In the genomic region with DNA sequence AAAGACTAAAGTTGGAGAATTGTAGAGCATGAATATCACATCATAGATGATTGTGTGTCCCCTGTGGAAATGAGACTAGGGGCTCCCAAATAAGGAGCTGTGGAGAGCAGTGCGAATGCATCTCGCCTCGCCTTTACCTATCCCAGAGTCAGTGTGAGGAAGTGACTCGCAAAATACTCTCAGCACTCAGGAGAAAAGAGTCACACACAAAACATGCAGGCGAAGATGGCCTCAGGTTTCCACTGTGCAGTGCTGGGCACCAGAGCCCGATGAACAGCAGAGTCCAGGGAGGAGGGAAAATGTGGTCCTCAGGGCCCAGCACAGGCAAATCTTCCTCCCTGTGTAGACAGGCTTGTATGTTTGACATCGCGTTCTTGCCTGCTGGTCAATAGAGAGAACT, we compare ENCODE assay signal across 12 cellular contexts.
DNase-seq lines count a peak whose midpoint lies in the region; ATAC-seq, FAIRE-seq and TF ChIP-seq lines count a peak whose summit lies in the region.
"Had no signal": no experiment of that assay in that cellular context is flagged by ENCODE, and none has a peak within 500 bp of the region (broad histone marks: within the 10 kb centered on the region; RNA-seq: fewer than 3 reads in every experiment).

No MANE protein-coding gene starts in this region.

- FAIRE-seq in kidney (lab: Jason Lieb, UNC), result no peak

- H3K36me3 ChIP-seq in kidney (ENCODE audit: control insufficient read depth in 1 of 2, insufficient read depth in 2 of 2, low read length in 2 of 2), result no peaks in the 10 kb centered on the region

- H3K27me3 Mint-ChIP-seq in activated T-cell treated with anti-CD3 and anti-CD28 coated beads, Interleukin-2, amount 50 U/mL, for 72 hours (ENCODE audit: low read depth), result peaks cover 27% of the 10 kb centered on the region
- H3K27me3 Mint-ChIP-seq in activated CD8-positive, alpha-beta T cell treated with anti-CD3 and anti-CD28 coated beads, Interleukin-2, amount 10 ng/mL, durations not matched to agents 7 days and 5 days (ENCODE audit: low read depth), result peaks cover 33% of the 10 kb centered on the region
- H3K27me3 Mint-ChIP-seq in stimulated activated naive B cell treated with anti-CD40 and anti-IgM and Interleukin-4, amounts not matched to agents 10 μg/mL and 1 μg/mL and 100 μg/mL, for 72 hours, result peaks cover 7 to 8% of the 10 kb centered on the region in 2 donors

- DNase-seq in activated T-cell treated with anti-CD3 and anti-CD28 coated beads, Interleukin-2, amount 50 U/mL, for 72 hours, result no peak
- no peak for DNase-seq in activated T-cell treated with anti-CD3 and anti-CD28 coated beads, Interleukin-2, amount 50 U/mL, for 48 hours
- no peak for DNase-seq in activated CD8-positive, alpha-beta T cell treated with anti-CD3 and anti-CD28 coated beads, Interleukin-2, amount 10 ng/mL, durations not matched to agents 7 days and 5 days
- DNase-seq in kidney (no peak), mucosa of gallbladder (ENCODE audit: low spot score) (no peak)
- DNase-seq in stimulated activated naive B cell treated with anti-CD40 and anti-IgM and Interleukin-4, amounts not matched to agents 10 μg/mL and 1 μg/mL and 100 μg/mL, for 72 hours, result no peak
- DNase-seq: activated CD8-positive, alpha-beta memory T cell treated with anti-CD3 and anti-CD28 coated beads, Interleukin-2, amount 50 U/mL, for 48 hours; foreskin fibroblast; midbrain; NCI-H1436 had no signal

- H3K9me3 ChIP-seq in kidney (ENCODE audit: control insufficient read depth in 1 of 2, low read length in 2 of 2), result no peaks in the 10 kb centered on the region

- H3K4me1 ChIP-seq in kidney (ENCODE audit: control insufficient read depth in 1 of 2, insufficient read depth in 1 of 2, low read depth in 1 of 2, low read length in 2 of 2), result peaks cover 0 to 5% of the 10 kb centered on the region in 2 donors

- H3K4me1 Mint-ChIP-seq in activated T-cell treated with anti-CD3 and anti-CD28 coated beads, Interleukin-2, amount 50 U/mL, for 72 hours (ENCODE audit: low read depth), result peaks cover 24% of the 10 kb centered on the region
- H3K4me1 Mint-ChIP-seq in activated CD8-positive, alpha-beta T cell treated with anti-CD3 and anti-CD28 coated beads, Interleukin-2, amount 10 ng/mL, durations not matched to agents 7 days and 5 days (ENCODE audit: low read depth), result peaks cover 24% of the 10 kb centered on the region
- peaks cover 20 to 32% of the 10 kb centered on the region in 2 donors for H3K4me1 Mint-ChIP-seq in stimulated activated naive B cell treated with anti-CD40 and anti-IgM and Interleukin-4, amounts not matched to agents 10 μg/mL and 1 μg/mL and 100 μg/mL, for 72 hours

- intact Hi-C loops in kidney (cut with DNase I), result no loop called here

- no peaks in the 10 kb centered on the region for H3K9me3 Mint-ChIP-seq in activated T-cell treated with anti-CD3 and anti-CD28 coated beads, Interleukin-2, amount 50 U/mL, for 72 hours
- no peaks in the 10 kb centered on the region for H3K9me3 Mint-ChIP-seq in activated CD8-positive, alpha-beta T cell treated with anti-CD3 and anti-CD28 coated beads, Interleukin-2, amount 10 ng/mL, durations not matched to agents 7 days and 5 days (ENCODE audit: insufficient read depth)
- H3K9me3 Mint-ChIP-seq in stimulated activated naive B cell treated with anti-CD40 and anti-IgM and Interleukin-4, amounts not matched to agents 10 μg/mL and 1 μg/mL and 100 μg/mL, for 72 hours, result no peaks in the 10 kb centered on the region

- H3K36me3 Mint-ChIP-seq in activated T-cell treated with anti-CD3 and anti-CD28 coated beads, Interleukin-2, amount 50 U/mL, for 72 hours (ENCODE audit: insufficient read depth in 2 of 2), result no peaks in the 10 kb centered on the region
- H3K36me3 Mint-ChIP-seq in activated CD8-positive, alpha-beta T cell treated with anti-CD3 and anti-CD28 coated beads, Interleukin-2, amount 10 ng/mL, durations not matched to agents 7 days and 5 days (ENCODE audit: low read depth), result no peaks in the 10 kb centered on the region
- no peaks in the 10 kb centered on the region for H3K36me3 Mint-ChIP-seq in stimulated activated naive B cell treated with anti-CD40 and anti-IgM and Interleukin-4, amounts not matched to agents 10 μg/mL and 1 μg/mL and 100 μg/mL, for 72 hours

- no peak for TF ChIP-seq CTCF in kidney (IDR thresholded peaks at IDR 0.05; ENCODE audit: borderline replicate concordance, extremely low read depth, insufficient read depth)

- CTCF ChIA-PET in activated CD8-positive, alpha-beta T cell treated with anti-CD3 and anti-CD28 coated beads, Interleukin-2, amount 10 ng/mL, durations not matched to agents 7 days and 5 days (lab: Charles Lee), result no interaction called here

- POLR2A ChIA-PET in activated CD8-positive, alpha-beta T cell treated with anti-CD3 and anti-CD28 coated beads, Interleukin-2, amount 10 ng/mL, durations not matched to agents 7 days and 5 days (lab: Charles Lee), result no interaction called here

- peak overlapping the region; percentile 74 for H3K27ac Mint-ChIP-seq in activated T-cell treated with anti-CD3 and anti-CD28 coated beads, Interleukin-2, amount 50 U/mL, for 72 hours
- H3K27ac Mint-ChIP-seq in activated CD8-positive, alpha-beta T cell treated with anti-CD3 and anti-CD28 coated beads, Interleukin-2, amount 10 ng/mL, durations not matched to agents 7 days and 5 days, result peak overlapping the region; percentile 93
- H3K27ac Mint-ChIP-seq in stimulated activated naive B cell treated with anti-CD40 and anti-IgM and Interleukin-4, amounts not matched to agents 10 μg/mL and 1 μg/mL and 100 μg/mL, for 72 hours, result peak overlapping the region; percentile 91

- H3K27ac ChIP-seq in kidney (ENCODE audit: low read depth in 2 of 2, low read length in 2 of 2), result peak overlapping the region; percentile 58 to 75

- H3K4me3 ChIP-seq in kidney (ENCODE audit: low read length in 2 of 2), result no peak overlapping the region

- no peak overlapping the region for H3K9ac ChIP-seq in kidney (ENCODE audit: low read length in 2 of 2)

- H3K4me3 Mint-ChIP-seq in activated T-cell treated with anti-CD3 and anti-CD28 coated beads, Interleukin-2, amount 50 U/mL, for 72 hours, result peak overlapping the region in 1 of 2 donors; percentile 79
- H3K4me3 Mint-ChIP-seq in activated CD8-positive, alpha-beta T cell treated with anti-CD3 and anti-CD28 coated beads, Interleukin-2, amount 10 ng/mL, durations not matched to agents 7 days and 5 days, result no peak overlapping the region
- H3K4me3 Mint-ChIP-seq in stimulated activated naive B cell treated with anti-CD40 and anti-IgM and Interleukin-4, amounts not matched to agents 10 μg/mL and 1 μg/mL and 100 μg/mL, for 72 hours, result peak overlapping the region in 1 of 2 donors; percentile 83

- no peak for ATAC-seq in activated T-cell treated with anti-CD3 and anti-CD28 coated beads, Interleukin-2, amount 50 U/mL, for 72 hours (replicated peaks in 1 of 2)
- no peak for ATAC-seq in activated CD8-positive, alpha-beta T cell treated with anti-CD3 and anti-CD28 coated beads, Interleukin-2, amount 10 ng/mL, durations not matched to agents 7 days and 5 days
- no peak for ATAC-seq in stimulated activated naive B cell treated with anti-CD40 and anti-IgM and Interleukin-4, amounts not matched to agents 10 μg/mL and 1 μg/mL and 100 μg/mL, for 72 hours (replicated peaks)
- ATAC-seq in GM21447 (IDR thresholded peaks at IDR 0.05; ENCODE audit: unreplicated experiment) (no peak), HG03280 (IDR thresholded peaks at IDR 0.05; ENCODE audit: unreplicated experiment) (no peak)
